17 cellular contexts compared by ENCODE assay signal in genomic region chr10:10598297-10598696, GRCh38.
DNase-seq lines count a peak whose midpoint lies in the region; ATAC-seq and TF ChIP-seq lines count a peak whose summit lies in the region.
"Had no signal": no experiment of that assay in that cellular context is flagged by ENCODE, and none has a peak within 500 bp of the region (broad histone marks: within the 10 kb centered on the region; RNA-seq: fewer than 3 reads in every experiment).

No MANE protein-coding gene starts in this region.

- H3K27me3 ChIP-seq in KMS-11 (ENCODE audit: insufficient read depth, low read depth) (no peaks in the 10 kb centered on the region), gastrocnemius medialis (no peaks in the 10 kb centered on the region)
- H3K27me3 ChIP-seq: body of pancreas, right lobe of liver, tibial nerve had no signal

- H3K36me3 ChIP-seq in KMS-11 (ENCODE audit: insufficient read depth) (no peaks in the 10 kb centered on the region), gastrocnemius medialis (no peaks in the 10 kb centered on the region)
- H3K36me3 ChIP-seq: right lobe of liver, tibial nerve had no signal

- no peak overlapping the region for H2AFZ ChIP-seq in KMS-11 (ENCODE audit: low read depth)

- H3K4me1 ChIP-seq in KMS-11 (ENCODE audit: low read depth, poor library complexity, severe bottlenecking) (peaks cover 23% of the 10 kb centered on the region), gastrocnemius medialis (no peaks in the 10 kb centered on the region)
- H3K4me1 ChIP-seq: A549, body of pancreas, right lobe of liver, tibial nerve had no signal

- intact Hi-C loops in gastrocnemius medialis (cut with DNase I; ENCODE audit: low total_unique reads): no loop called here

- no peaks in the 10 kb centered on the region for H3K79me2 ChIP-seq in KMS-11 (ENCODE audit: insufficient read depth, low read depth)

- no peak overlapping the region for H3K4me3 ChIP-seq in KMS-11 (IDR thresholded peaks at IDR 0.05; ENCODE audit: insufficient read depth, low read depth, low read length)
- no peak overlapping the region for H3K4me3 ChIP-seq in gastrocnemius medialis
- H3K4me3 ChIP-seq: A549, body of pancreas, right lobe of liver, tibial nerve had no signal

- H3K4me2 ChIP-seq in KMS-11: peak overlapping the region; percentile 40
- H3K4me2 ChIP-seq: A549 had no signal

- no peaks in the 10 kb centered on the region for H3K9me3 ChIP-seq in gastrocnemius medialis
- H3K9me3 ChIP-seq: body of pancreas, right lobe of liver, tibial nerve had no signal

- no peak for TF ChIP-seq POLR2A in gastrocnemius medialis (IDR thresholded peaks at IDR 0.05)

- peak; percentile 64 for ATAC-seq in HG02763 (IDR thresholded peaks at IDR 0.05; ENCODE audit: unreplicated experiment)
- peak; percentile 35 to 69 for ATAC-seq in gastrocnemius medialis
- no peak for ATAC-seq in GM19328 (IDR thresholded peaks at IDR 0.05; ENCODE audit: unreplicated experiment)
- ATAC-seq in GM18498 (IDR thresholded peaks at IDR 0.05; ENCODE audit: unreplicated experiment): no peak
- ATAC-seq: A549, body of pancreas, right lobe of liver had no signal

- H3K27ac ChIP-seq in KMS-11: peak overlapping the region; percentile 20; the same call in 1 of the 2 replicates
- H3K27ac ChIP-seq in gastrocnemius medialis: no peak overlapping the region
- H3K27ac ChIP-seq: A549, body of pancreas, right lobe of liver, tibial nerve had no signal

- DNase-seq in NCI-H82 (lab: John Stamatoyannopoulos, UW) (peak; percentile 2), NCI-H82 treated with DMSO at 0.1 percent for 48 hours (lab: John Stamatoyannopoulos, UW; ENCODE audit: unreplicated experiment) (no peak), gastrocnemius medialis (peak in 1 of 2 donors; percentile 47), HPDE6-E6E7 (ENCODE audit: extremely low spot score) (no peak)
- DNase-seq: activated naive CD4-positive, alpha-beta T cell treated with anti-CD3 and anti-CD28 coated beads, Interleukin-2, amount 50 U/mL, for 16 hours; body of pancreas; dermis blood vessel endothelial cell; head of caudate nucleus; NCI-H1694 treated with DMSO at 0.1 percent for 48 hours; right lobe of liver; stimulated activated CD4-positive, alpha-beta T cell treated with anti-CD3 and anti-CD28 coated beads, Interleukin-2, amount 100 ng/mL, for 24 hours had no signal

- H4K20me1 ChIP-seq in KMS-11 (ENCODE audit: insufficient read depth): no peaks in the 10 kb centered on the region

- in situ Hi-C loops in gastrocnemius medialis (cut with MboI; ENCODE audit: low sequenced_read_pairs in 4 of 4): no loop called here

- no peak for TF ChIP-seq CTCF in KMS-11 (conservative IDR thresholded peaks at IDR 0.05; ENCODE audit: low read depth, low read length)
- TF ChIP-seq CTCF in gastrocnemius medialis (IDR thresholded peaks at IDR 0.05 in 4 of 5, conservative IDR thresholded peaks at IDR 0.05 in 1 of 5): no peak

- H3K9ac ChIP-seq in KMS-11: no peak overlapping the region

Comparison
In these comparisons a context has a peak if more than half of its experiments do, and no peak if none do; other contexts are left out.
1. ATAC-seq: peak in HG02763 (single experiment) and gastrocnemius medialis (2 of 2); none in GM19328 (single experiment) and GM18498 (single experiment).